Comparison of ENCODE assay signal across 20 cellular contexts in the genomic region with DNA sequence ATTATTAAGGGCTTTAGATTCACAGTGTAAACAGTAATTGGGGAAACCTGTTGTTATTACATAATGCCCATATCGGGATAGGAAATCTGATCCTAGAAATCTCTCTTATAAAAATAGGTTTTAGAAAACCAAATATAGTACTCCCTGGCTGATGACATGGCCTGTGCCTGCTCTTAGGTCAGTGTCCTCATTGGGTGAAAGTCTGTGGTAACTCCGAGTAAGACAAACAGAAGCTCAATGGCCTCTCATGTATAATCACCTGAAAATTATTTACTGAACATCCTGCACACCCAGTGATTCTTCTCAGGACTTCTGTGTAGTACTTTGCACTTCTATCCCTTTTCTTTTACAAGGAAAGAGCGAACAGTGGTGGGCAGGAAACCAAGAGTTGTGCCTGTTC. TPM values are rescaled to one million over a fixed set of nuclear protein-coding genes. Genes with fewer than 3 reads are reported as not detected.
DNase-seq lines count a peak whose midpoint lies in the region; ATAC-seq, FAIRE-seq and TF ChIP-seq lines count a peak whose summit lies in the region.
"Had no signal": no experiment of that assay in that cellular context is flagged by ENCODE, and none has a peak within 500 bp of the region (broad histone marks: within the 10 kb centered on the region; RNA-seq: fewer than 3 reads in every experiment).

No MANE protein-coding gene starts in this region.

- no peak for ATAC-seq in activated naive CD8-positive, alpha-beta T cell treated with anti-CD3 and anti-CD28 coated beads, Interleukin-2, amount 50 U/mL, for 24 hours
- ATAC-seq: CD8-positive, alpha-beta T cell; HCT116 had no signal

- H3K4me1 Mint-ChIP-seq in activated naive CD8-positive, alpha-beta T cell treated with anti-CD3 and anti-CD28 coated beads, Interleukin-2, amount 50 U/mL, for 24 hours: no peaks in the 10 kb centered on the region
- H3K4me1 Mint-ChIP-seq: B cell had no signal

- no peak overlapping the region for H3K27ac Mint-ChIP-seq in activated naive CD8-positive, alpha-beta T cell treated with anti-CD3 and anti-CD28 coated beads, Interleukin-2, amount 50 U/mL, for 24 hours
- H3K27ac Mint-ChIP-seq: B cell; CD8-positive, alpha-beta T cell; HFFc6 had no signal

- no peaks in the 10 kb centered on the region for H3K27me3 Mint-ChIP-seq in activated naive CD8-positive, alpha-beta T cell treated with anti-CD3 and anti-CD28 coated beads, Interleukin-2, amount 50 U/mL, for 24 hours
- H3K27me3 Mint-ChIP-seq: B cell had no signal

- no peak overlapping the region for H3K4me3 Mint-ChIP-seq in activated naive CD8-positive, alpha-beta T cell treated with anti-CD3 and anti-CD28 coated beads, Interleukin-2, amount 50 U/mL, for 24 hours
- H3K4me3 Mint-ChIP-seq: B cell; CD8-positive, alpha-beta T cell; HFFc6 had no signal

- TF ChIP-seq POLR2A in GM12891 (IDR thresholded peaks at IDR 0.05; ENCODE audit: low read depth, low read length): no peak

- DNase-seq in NCI-H2171 treated with DMSO at 0.1 percent for 48 hours (lab: John Stamatoyannopoulos, UW): peak; percentile 18
- no peak for DNase-seq in NCI-H2171 (lab: John Stamatoyannopoulos, UW)
- peak; percentile 26 for DNase-seq in DMS 273 treated with DMSO at 0.1 percent for 48 hours (lab: John Stamatoyannopoulos, UW)
- DNase-seq in SK-N-MC (ENCODE audit: low read depth, low spot score): no peak
- no peak for DNase-seq in activated naive CD8-positive, alpha-beta T cell treated with anti-CD3 and anti-CD28 coated beads, Interleukin-2, amount 50 U/mL, for 24 hours
- DNase-seq in MG63: no peak
- no peak for DNase-seq in GM12891 (ENCODE audit: insufficient read length, low spot score)
- DNase-seq: 8988T; Calu3; CD8-positive, alpha-beta T cell; DMS79 treated with DMSO at 0.1 percent for 48 hours; GF-D8; GOT3; H7; HFFc6; IMR-90 had no signal

- no peaks in the 10 kb centered on the region for H3K9me3 Mint-ChIP-seq in activated naive CD8-positive, alpha-beta T cell treated with anti-CD3 and anti-CD28 coated beads, Interleukin-2, amount 50 U/mL, for 24 hours
- H3K9me3 Mint-ChIP-seq: CD8-positive, alpha-beta T cell; HFFc6 had no signal

- no peaks in the 10 kb centered on the region for H3K9me3 ChIP-seq in SK-N-MC (ENCODE audit: low read depth, low read length)
- H3K9me3 ChIP-seq in MG63: no peaks in the 10 kb centered on the region
- H3K9me3 ChIP-seq: BLaER1 treated with 17β-estradiol and CSF1 and Interleukin-3, amounts not matched to agents 10 nM and 100 nM had no signal

- peak overlapping the region; percentile 87; the same call in 1 of the 2 replicates for H3K27ac ChIP-seq in SK-N-MC
- H3K27ac ChIP-seq: BLaER1 treated with 17β-estradiol and CSF1 and Interleukin-3, amounts not matched to agents 10 nM and 100 nM; HL-60 had no signal

- no peaks in the 10 kb centered on the region for H3K27me3 ChIP-seq in MG63
- H3K27me3 ChIP-seq: BLaER1 treated with 17β-estradiol and CSF1 and Interleukin-3, amounts not matched to agents 10 nM and 100 nM had no signal

- peaks cover 18% of the 10 kb centered on the region for H3K36me3 Mint-ChIP-seq in activated naive CD8-positive, alpha-beta T cell treated with anti-CD3 and anti-CD28 coated beads, Interleukin-2, amount 50 U/mL, for 24 hours (ENCODE audit: low read depth)

- H3K36me3 ChIP-seq in SK-N-MC (ENCODE audit: insufficient read depth, low read length) (no peaks in the 10 kb centered on the region), MG63 (no peaks in the 10 kb centered on the region)

- H3K4me3 ChIP-seq in SK-N-MC: no peak overlapping the region
- no peak overlapping the region for H3K4me3 ChIP-seq in MG63
- H3K4me3 ChIP-seq: BLaER1 treated with 17β-estradiol and CSF1 and Interleukin-3, amounts not matched to agents 10 nM and 100 nM had no signal

- FAIRE-seq in GM12891 (lab: Jason Lieb, UNC): no peak

- no peak overlapping the region for H3K9ac ChIP-seq in SK-N-MC (ENCODE audit: insufficient read length)
- H3K9ac ChIP-seq: BLaER1 treated with 17β-estradiol and CSF1 and Interleukin-3, amounts not matched to agents 10 nM and 100 nM had no signal

TF ChIP-seq in GM12891, 5 proteins besides CTCF, POLR2A, EP300 and RAD21:
- TF ChIP-seq POLR2AphosphoS5 (IDR thresholded peaks at IDR 0.05; ENCODE audit: low read depth, low read length) (no peak), POU2F2 (IDR thresholded peaks at IDR 0.05; ENCODE audit: low read depth, low read length) (no peak), SPI1 (IDR thresholded peaks at IDR 0.05; ENCODE audit: low read depth, low read length) (no peak), PAX5 (IDR thresholded peaks at IDR 0.05; ENCODE audit: insufficient read depth, low read length, severe bottlenecking) (no peak), TAF1 (IDR thresholded peaks at IDR 0.05; ENCODE audit: low read depth, low read length) (no peak)

RNA-seq across cellular contexts. Expression of a gene that starts 37.8 kb away (rescaled TPM):
- 15.8 and 33.8 TPM in 2 replicates for total RNA-seq in MG63 (2014; rRNA removed; shearing (Covaris generic); ENCODE audit: low replicate concordance)
- 196 TPM for polyA plus RNA-seq in GM12891 (2012; ENCODE audit: low read depth, missing spikeins)

Comparison
In these comparisons a context has a peak if more than half of its experiments do, and no peak if none do; other contexts are left out.
1. DNase-seq: peak in NCI-H2171 treated with DMSO at 0.1 percent for 48 hours (single experiment) and DMS 273 treated with DMSO at 0.1 percent for 48 hours (single experiment); none in NCI-H2171 (single experiment), SK-N-MC (single experiment), activated naive CD8-positive, alpha-beta T cell treated with anti-CD3 and anti-CD28 coated beads, Interleukin-2, amount 50 U/mL, for 24 hours (single experiment), MG63 (single experiment) and GM12891 (single experiment).